Comparison of ENCODE assay signal across 8 cellular contexts in genomic region chr1:116910379-116911165, GRCh38. TPM values are rescaled to one million over a fixed set of nuclear protein-coding genes. Genes with fewer than 3 reads are reported as not detected.
DNase-seq lines count a peak whose midpoint lies in the region; ATAC-seq and TF ChIP-seq lines count a peak whose summit lies in the region.

No MANE protein-coding gene starts in this region.

- peak overlapping the region; percentile 48 to 78 for H3K4me3 ChIP-seq in gastroesophageal sphincter

- no peak overlapping the region for H3K4me3 Mint-ChIP-seq in activated T-cell treated with anti-CD3 and anti-CD28 coated beads, Interleukin-2, amount 50 U/mL, for 72 hours
- no peak overlapping the region for H3K4me3 Mint-ChIP-seq in progenitor cell of endocrine pancreas (ENCODE audit: low read depth)

- H3K27ac ChIP-seq in gastroesophageal sphincter: peak overlapping the region; percentile 78 to 97 (median 96)

- peaks cover 0 to 67% (median 16%) of the 10 kb centered on the region in 3 donors for H3K4me1 ChIP-seq in gastroesophageal sphincter

- no peak for TF ChIP-seq POLR2A in gastroesophageal sphincter (IDR thresholded peaks at IDR 0.05)

- H3K36me3 Mint-ChIP-seq in activated T-cell treated with anti-CD3 and anti-CD28 coated beads, Interleukin-2, amount 50 U/mL, for 72 hours (ENCODE audit: insufficient read depth in 2 of 2): no peaks in the 10 kb centered on the region
- H3K36me3 Mint-ChIP-seq in progenitor cell of endocrine pancreas (ENCODE audit: insufficient read depth): no peaks in the 10 kb centered on the region

- 6 to 9% methylated on average over 7 to 21 of the region's 63 CpGs for WGBS in gastroesophageal sphincter (ENCODE audit: low coverage in 1 of 2), 2 donors

- peaks cover 19% of the 10 kb centered on the region for H3K4me1 Mint-ChIP-seq in activated T-cell treated with anti-CD3 and anti-CD28 coated beads, Interleukin-2, amount 50 U/mL, for 72 hours (ENCODE audit: low read depth)
- peaks cover 6% of the 10 kb centered on the region for H3K4me1 Mint-ChIP-seq in progenitor cell of endocrine pancreas (ENCODE audit: low read depth)

- DNase-seq in DMS79 (lab: John Stamatoyannopoulos, UW) (peak; percentile 28), NCI-H146 (lab: John Stamatoyannopoulos, UW) (peak; percentile 67), progenitor cell of endocrine pancreas (ENCODE audit: low spot score, unreplicated experiment) (peak; percentile 21)
- DNase-seq in activated T-cell treated with anti-CD3 and anti-CD28 coated beads, Interleukin-2, amount 50 U/mL, for 72 hours: peak; percentile 64 to 71

- H3K27me3 Mint-ChIP-seq in activated T-cell treated with anti-CD3 and anti-CD28 coated beads, Interleukin-2, amount 50 U/mL, for 72 hours (ENCODE audit: low read depth): no peaks in the 10 kb centered on the region
- peaks cover 11% of the 10 kb centered on the region for H3K27me3 Mint-ChIP-seq in progenitor cell of endocrine pancreas

- H3K27me3 ChIP-seq in gastroesophageal sphincter: no peaks in the 10 kb centered on the region

- H3K27ac Mint-ChIP-seq in activated T-cell treated with anti-CD3 and anti-CD28 coated beads, Interleukin-2, amount 50 U/mL, for 72 hours: peak overlapping the region; percentile 34
- no peak overlapping the region for H3K27ac Mint-ChIP-seq in progenitor cell of endocrine pancreas

- no peak for TF ChIP-seq EP300 in gastroesophageal sphincter (IDR thresholded peaks at IDR 0.05)

- no peaks in the 10 kb centered on the region for H3K9me3 ChIP-seq in gastroesophageal sphincter

- ATAC-seq in activated T-cell treated with anti-CD3 and anti-CD28 coated beads, Interleukin-2, amount 50 U/mL, for 72 hours (replicated peaks in 1 of 2): peak; percentile 80 to 82
- ATAC-seq in gastroesophageal sphincter: peak; percentile 26
- no peak for ATAC-seq in GM18907 (IDR thresholded peaks at IDR 0.05; ENCODE audit: unreplicated experiment)
- ATAC-seq in GM21526 (IDR thresholded peaks at IDR 0.05; ENCODE audit: low FRiP score, unreplicated experiment): no peak
- no peak for ATAC-seq in HG02642 (IDR thresholded peaks at IDR 0.05; ENCODE audit: poor library complexity, unreplicated experiment)

- no peaks in the 10 kb centered on the region for H3K9me3 Mint-ChIP-seq in activated T-cell treated with anti-CD3 and anti-CD28 coated beads, Interleukin-2, amount 50 U/mL, for 72 hours
- H3K9me3 Mint-ChIP-seq in progenitor cell of endocrine pancreas (ENCODE audit: low read depth): no peaks in the 10 kb centered on the region

- no peaks in the 10 kb centered on the region for H3K36me3 ChIP-seq in gastroesophageal sphincter

- TF ChIP-seq CTCF in gastroesophageal sphincter (IDR thresholded peaks at IDR 0.05) (no peak), progenitor cell of endocrine pancreas (IDR thresholded peaks at IDR 0.05; ENCODE audit: unreplicated experiment) (no peak)

RNA-seq across cellular contexts. Expression of gene PTGFRN, which starts 0.9 kb away (rescaled TPM):
- total RNA-seq in activated T-cell treated with anti-CD3 and anti-CD28 coated beads, Interleukin-2, amount 50 U/mL, for 72 hours: 10 to 100 TPM; 14.0 to 14.8 TPM
- total RNA-seq in gastroesophageal sphincter (100 to 1,000 TPM in 2 of 4 donors, 10 to 100 TPM in 2; 60.0 to 166 (median 101) TPM), progenitor cell of endocrine pancreas (42.9 and 49.0 TPM in 2 replicates)

Comparison
In these comparisons a context has a peak if more than half of its experiments do, and no peak if none do; other contexts are left out.
1. ATAC-seq: peak in activated T-cell treated with anti-CD3 and anti-CD28 coated beads, Interleukin-2, amount 50 U/mL, for 72 hours (2 of 2) and gastroesophageal sphincter (single experiment); none in GM18907 (single experiment), GM21526 (single experiment) and HG02642 (single experiment).
2. Peak in every context shown above with its lines, with median percentiles within 50 percentile points of each other: DNase-seq.